ENCODE assay signal across 1 cellular context in the genomic region with DNA sequence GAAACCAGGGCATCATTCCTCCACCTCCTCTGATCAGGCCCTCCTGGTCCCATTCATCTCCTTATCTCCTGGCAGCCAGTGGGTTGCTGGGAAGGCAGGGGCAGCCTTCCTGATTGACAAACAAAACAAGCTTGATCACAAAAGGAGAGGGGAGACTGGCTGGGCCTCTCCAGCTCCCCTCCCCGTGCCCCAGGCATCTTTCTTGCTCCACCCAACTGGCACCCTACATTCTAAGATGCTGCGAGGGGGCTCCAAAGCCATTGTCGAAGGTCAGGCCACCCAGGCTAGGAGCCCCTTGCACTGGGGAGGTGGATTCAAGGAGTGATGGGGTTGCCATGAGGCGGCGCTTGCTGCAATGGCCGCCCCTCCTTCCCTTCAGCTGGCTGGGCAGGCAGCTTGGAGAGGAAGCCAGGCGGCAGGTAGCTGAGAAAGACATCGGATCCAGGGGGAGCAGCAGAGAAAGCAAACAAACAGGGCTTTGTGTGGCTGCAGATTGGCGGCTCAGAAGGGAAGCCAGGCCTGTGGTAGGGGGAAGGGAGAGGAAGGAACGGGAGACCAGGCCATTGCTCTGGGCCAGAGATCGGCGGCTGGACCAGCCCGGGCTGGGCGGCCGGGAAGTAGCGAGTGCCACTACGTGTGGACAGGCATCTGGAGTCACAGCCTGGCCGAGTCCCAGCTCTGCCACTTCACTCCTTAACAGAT.
A peak's percentile ranks its signal among the peaks of the same experiment; 100 is the strongest.
TF ChIP-seq lines count a peak whose summit lies in the region.

No MANE protein-coding gene starts in this region.

TF ChIP-seq in HepG2, 621 proteins besides CTCF, POLR2A, EP300 and RAD21 (continued from another document and continues in another):
- TF ChIP-seq, protein P1, sequence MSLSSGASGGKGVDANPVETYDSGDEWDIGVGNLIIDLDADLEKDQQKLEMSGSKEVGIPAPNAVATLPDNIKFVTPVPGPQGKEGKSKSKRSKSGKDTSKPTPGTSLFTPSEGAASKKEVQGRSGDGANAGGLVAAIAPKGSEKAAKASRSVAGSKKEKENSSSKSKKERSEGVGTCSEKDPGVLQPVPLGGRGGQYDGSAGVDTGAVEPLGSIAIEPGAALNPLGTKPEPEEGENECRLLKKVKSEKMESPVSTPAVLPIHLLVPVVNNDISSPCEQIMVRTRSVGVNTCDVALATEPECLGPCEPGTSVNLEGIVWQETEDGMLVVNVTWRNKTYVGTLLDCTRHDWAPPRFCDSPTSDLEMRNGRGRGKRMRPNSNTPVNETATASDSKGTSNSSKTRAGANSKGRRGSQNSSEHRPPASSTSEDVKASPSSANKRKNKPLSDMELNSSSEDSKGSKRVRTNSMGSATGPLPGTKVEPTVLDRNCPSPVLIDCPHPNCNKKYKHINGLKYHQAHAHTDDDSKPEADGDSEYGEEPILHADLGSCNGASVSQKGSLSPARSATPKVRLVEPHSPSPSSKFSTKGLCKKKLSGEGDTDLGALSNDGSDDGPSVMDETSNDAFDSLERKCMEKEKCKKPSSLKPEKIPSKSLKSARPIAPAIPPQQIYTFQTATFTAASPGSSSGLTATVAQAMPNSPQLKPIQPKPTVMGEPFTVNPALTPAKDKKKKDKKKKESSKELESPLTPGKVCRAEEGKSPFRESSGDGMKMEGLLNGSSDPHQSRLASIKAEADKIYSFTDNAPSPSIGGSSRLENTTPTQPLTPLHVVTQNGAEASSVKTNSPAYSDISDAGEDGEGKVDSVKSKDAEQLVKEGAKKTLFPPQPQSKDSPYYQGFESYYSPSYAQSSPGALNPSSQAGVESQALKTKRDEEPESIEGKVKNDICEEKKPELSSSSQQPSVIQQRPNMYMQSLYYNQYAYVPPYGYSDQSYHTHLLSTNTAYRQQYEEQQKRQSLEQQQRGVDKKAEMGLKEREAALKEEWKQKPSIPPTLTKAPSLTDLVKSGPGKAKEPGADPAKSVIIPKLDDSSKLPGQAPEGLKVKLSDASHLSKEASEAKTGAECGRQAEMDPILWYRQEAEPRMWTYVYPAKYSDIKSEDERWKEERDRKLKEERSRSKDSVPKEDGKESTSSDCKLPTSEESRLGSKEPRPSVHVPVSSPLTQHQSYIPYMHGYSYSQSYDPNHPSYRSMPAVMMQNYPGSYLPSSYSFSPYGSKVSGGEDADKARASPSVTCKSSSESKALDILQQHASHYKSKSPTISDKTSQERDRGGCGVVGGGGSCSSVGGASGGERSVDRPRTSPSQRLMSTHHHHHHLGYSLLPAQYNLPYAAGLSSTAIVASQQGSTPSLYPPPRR (CRISPR knock-in tag; IDR thresholded peaks at IDR 0.05; ENCODE audit: borderline replicate concordance): peak; percentile 42; the same call in 1 of the 2 replicates
- no peak for TF ChIP-seq ZNF513 (CRISPR knock-in tag; conservative IDR thresholded peaks at IDR 0.05)
- TF ChIP-seq ZBTB43 (CRISPR knock-in tag; conservative IDR thresholded peaks at IDR 0.05): no peak
- TF ChIP-seq, protein P2, sequence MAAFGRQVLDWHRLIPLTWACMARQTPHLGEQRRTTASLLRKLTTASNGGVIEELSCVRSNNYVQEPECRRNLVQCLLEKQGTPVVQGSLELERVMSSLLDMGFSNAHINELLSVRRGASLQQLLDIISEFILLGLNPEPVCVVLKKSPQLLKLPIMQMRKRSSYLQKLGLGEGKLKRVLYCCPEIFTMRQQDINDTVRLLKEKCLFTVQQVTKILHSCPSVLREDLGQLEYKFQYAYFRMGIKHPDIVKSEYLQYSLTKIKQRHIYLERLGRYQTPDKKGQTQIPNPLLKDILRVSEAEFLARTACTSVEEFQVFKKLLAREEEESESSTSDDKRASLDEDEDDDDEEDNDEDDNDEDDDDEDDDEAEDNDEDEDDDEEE (CRISPR knock-in tag; IDR thresholded peaks at IDR 0.05): no peak
- TF ChIP-seq ZNF644 (CRISPR knock-in tag; IDR thresholded peaks at IDR 0.05; ENCODE audit: low read depth): no peak
- 0 out of 2 replicates have a peak, but pooled peaks have one; percentile 55 for TF ChIP-seq ZNF138 (CRISPR knock-in tag; IDR thresholded peaks at IDR 0.05; ENCODE audit: low read depth)
- no peak for TF ChIP-seq ZNF674 (CRISPR knock-in tag; IDR thresholded peaks at IDR 0.05; ENCODE audit: low read depth)
- no peak for TF ChIP-seq ZNF724P (CRISPR knock-in tag; IDR thresholded peaks at IDR 0.05; ENCODE audit: borderline replicate concordance)
- TF ChIP-seq, protein P3, sequence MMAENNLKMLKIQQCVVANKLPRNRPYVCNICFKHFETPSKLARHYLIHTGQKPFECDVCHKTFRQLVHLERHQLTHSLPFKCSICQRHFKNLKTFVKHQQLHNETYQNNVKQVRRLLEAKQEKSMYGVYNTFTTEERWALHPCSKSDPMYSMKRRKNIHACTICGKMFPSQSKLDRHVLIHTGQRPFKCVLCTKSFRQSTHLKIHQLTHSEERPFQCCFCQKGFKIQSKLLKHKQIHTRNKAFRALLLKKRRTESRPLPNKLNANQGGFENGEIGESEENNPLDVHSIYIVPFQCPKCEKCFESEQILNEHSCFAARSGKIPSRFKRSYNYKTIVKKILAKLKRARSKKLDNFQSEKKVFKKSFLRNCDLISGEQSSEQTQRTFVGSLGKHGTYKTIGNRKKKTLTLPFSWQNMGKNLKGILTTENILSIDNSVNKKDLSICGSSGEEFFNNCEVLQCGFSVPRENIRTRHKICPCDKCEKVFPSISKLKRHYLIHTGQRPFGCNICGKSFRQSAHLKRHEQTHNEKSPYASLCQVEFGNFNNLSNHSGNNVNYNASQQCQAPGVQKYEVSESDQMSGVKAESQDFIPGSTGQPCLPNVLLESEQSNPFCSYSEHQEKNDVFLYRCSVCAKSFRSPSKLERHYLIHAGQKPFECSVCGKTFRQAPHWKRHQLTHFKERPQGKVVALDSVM (CRISPR knock-in tag; IDR thresholded peaks at IDR 0.05): peak; percentile 47
- TF ChIP-seq SSRP1 (CRISPR knock-in tag; IDR thresholded peaks at IDR 0.05): no peak
- TF ChIP-seq SNAI1 (CRISPR knock-in tag; IDR thresholded peaks at IDR 0.05; ENCODE audit: borderline replicate concordance): peak; percentile 61; the same call in 1 of the 2 replicates
- no peak for TF ChIP-seq ZNF207 (IDR thresholded peaks at IDR 0.05; ENCODE audit: borderline replicate concordance)
- peak; percentile 71; the same call in 1 of the 2 replicates for TF ChIP-seq TFAP4 (IDR thresholded peaks at IDR 0.05; ENCODE audit: borderline replicate concordance, low read depth)
- TF ChIP-seq ZZZ3 (CRISPR knock-in tag; IDR thresholded peaks at IDR 0.05; ENCODE audit: borderline replicate concordance): no peak; the same call in 1 of the 2 replicates
- TF ChIP-seq ZNF556 (CRISPR knock-in tag; IDR thresholded peaks at IDR 0.05; ENCODE audit: borderline replicate concordance): no peak
- peak; percentile 40; the same call in 1 of the 2 replicates for TF ChIP-seq MED1 (CRISPR knock-in tag; IDR thresholded peaks at IDR 0.05)
- no peak for TF ChIP-seq ZNF547 (CRISPR knock-in tag; IDR thresholded peaks at IDR 0.05)
- TF ChIP-seq, protein P4, sequence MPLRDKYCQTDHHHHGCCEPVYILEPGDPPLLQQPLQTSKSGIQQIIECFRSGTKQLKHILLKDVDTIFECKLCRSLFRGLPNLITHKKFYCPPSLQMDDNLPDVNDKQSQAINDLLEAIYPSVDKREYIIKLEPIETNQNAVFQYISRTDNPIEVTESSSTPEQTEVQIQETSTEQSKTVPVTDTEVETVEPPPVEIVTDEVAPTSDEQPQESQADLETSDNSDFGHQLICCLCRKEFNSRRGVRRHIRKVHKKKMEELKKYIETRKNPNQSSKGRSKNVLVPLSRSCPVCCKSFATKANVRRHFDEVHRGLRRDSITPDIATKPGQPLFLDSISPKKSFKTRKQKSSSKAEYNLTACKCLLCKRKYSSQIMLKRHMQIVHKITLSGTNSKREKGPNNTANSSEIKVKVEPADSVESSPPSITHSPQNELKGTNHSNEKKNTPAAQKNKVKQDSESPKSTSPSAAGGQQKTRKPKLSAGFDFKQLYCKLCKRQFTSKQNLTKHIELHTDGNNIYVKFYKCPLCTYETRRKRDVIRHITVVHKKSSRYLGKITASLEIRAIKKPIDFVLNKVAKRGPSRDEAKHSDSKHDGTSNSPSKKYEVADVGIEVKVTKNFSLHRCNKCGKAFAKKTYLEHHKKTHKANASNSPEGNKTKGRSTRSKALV (CRISPR knock-in tag; IDR thresholded peaks at IDR 0.05): peak; percentile 45; the same call in 1 of the 2 replicates
- TF ChIP-seq ZNF891 (CRISPR knock-in tag; IDR thresholded peaks at IDR 0.05): no peak; the same call in 1 of the 2 replicates
- TF ChIP-seq NFYC (CRISPR knock-in tag; IDR thresholded peaks at IDR 0.05): 0 out of 2 replicates have a peak, but pooled peaks have one; percentile 30
- TF ChIP-seq ZBTB20 (CRISPR knock-in tag; IDR thresholded peaks at IDR 0.05; ENCODE audit: borderline replicate concordance, low read depth): peak; percentile 19; the same call in 1 of the 2 replicates
- no peak; the same call in 1 of the 2 replicates for TF ChIP-seq ZBTB7A (CRISPR knock-in tag; IDR thresholded peaks at IDR 0.05)
- no peak for TF ChIP-seq TBP (CRISPR knock-in tag; IDR thresholded peaks at IDR 0.05)
- no peak for TF ChIP-seq WIZ (CRISPR knock-in tag; IDR thresholded peaks at IDR 0.05)
- no peak for TF ChIP-seq NR3C1 (CRISPR knock-in tag; IDR thresholded peaks at IDR 0.05)
- TF ChIP-seq KDM6A (CRISPR knock-in tag; IDR thresholded peaks at IDR 0.05; ENCODE audit: low read depth): no peak
- no peak for TF ChIP-seq MIER2 (CRISPR knock-in tag; IDR thresholded peaks at IDR 0.05)
- TF ChIP-seq MIER3 (CRISPR knock-in tag; IDR thresholded peaks at IDR 0.05; ENCODE audit: borderline replicate concordance): peak; percentile 65; the same call in 1 of the 2 replicates
- 0 out of 2 replicates have a peak, but pooled peaks have one; percentile 14 for TF ChIP-seq ZNF33B (CRISPR knock-in tag; IDR thresholded peaks at IDR 0.05)
- TF ChIP-seq ZNF142 (CRISPR knock-in tag; IDR thresholded peaks at IDR 0.05): 0 out of 2 replicates have a peak, but pooled peaks have one; percentile 16
- TF ChIP-seq, protein P5, sequence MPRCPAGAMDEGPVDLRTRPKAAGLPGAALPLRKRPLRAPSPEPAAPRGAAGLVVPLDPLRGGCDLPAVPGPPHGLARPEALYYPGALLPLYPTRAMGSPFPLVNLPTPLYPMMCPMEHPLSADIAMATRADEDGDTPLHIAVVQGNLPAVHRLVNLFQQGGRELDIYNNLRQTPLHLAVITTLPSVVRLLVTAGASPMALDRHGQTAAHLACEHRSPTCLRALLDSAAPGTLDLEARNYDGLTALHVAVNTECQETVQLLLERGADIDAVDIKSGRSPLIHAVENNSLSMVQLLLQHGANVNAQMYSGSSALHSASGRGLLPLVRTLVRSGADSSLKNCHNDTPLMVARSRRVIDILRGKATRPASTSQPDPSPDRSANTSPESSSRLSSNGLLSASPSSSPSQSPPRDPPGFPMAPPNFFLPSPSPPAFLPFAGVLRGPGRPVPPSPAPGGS (CRISPR knock-in tag; IDR thresholded peaks at IDR 0.05): no peak; the same call in 1 of the 2 replicates
